Comparison of ENCODE assay signal across 8 cellular contexts in the genomic region with DNA sequence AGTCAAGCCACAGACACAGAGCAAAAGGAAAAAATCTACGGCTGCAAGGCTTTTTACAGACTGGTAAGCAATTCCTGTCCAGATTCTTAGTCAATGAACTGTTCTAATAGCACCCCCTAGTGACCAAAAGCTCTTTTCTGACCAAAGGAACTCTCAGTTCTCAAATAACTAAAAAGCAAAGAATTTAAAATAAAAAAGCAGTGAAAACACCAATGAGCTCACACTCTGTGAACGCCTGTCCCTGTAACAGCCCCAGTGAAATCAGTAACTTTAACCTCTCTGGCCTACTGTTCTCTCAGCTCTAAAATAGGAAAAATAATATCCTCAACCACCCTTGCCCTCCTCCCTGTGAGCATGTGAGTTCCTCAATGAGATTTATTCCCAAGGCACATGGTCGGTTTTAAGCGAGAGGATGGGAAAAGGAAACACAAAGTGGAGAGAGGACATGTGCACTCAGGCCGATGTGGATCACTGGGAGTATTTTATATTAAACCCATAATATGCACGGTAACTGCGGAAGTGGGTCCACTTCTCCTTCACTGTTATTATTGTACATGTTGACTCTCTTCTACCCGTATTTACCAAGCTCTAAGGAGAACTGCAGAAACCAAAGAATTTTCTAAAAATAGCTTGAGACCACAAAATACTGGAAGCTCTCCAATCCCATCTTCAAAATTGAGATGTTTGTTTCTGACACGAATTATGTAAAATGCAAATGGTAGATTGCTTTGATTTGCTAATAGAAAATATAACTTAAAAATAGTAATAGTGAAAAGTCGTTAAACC.
DNase-seq lines count a peak whose midpoint lies in the region; ATAC-seq, FAIRE-seq and TF ChIP-seq lines count a peak whose summit lies in the region.

No MANE protein-coding gene starts in this region.

- intact Hi-C loops in activated CD4-positive, alpha-beta T cell treated with anti-CD3 and anti-CD28 coated beads for 36 hours (cut with DNase I, micrococcal nuclease) = loop anchor here (2.0 to 10.0 kb wide), 6 partner anchors 152 to 1580 kb away; partner anchors contain the start of gene B3GALT1 (in 1 of the 2)

- no peaks in the 10 kb centered on the region for H4K20me1 ChIP-seq in osteoblast (ENCODE audit: insufficient read depth, low read length)

- no peaks in the 10 kb centered on the region for H3K27me3 ChIP-seq in osteoblast (ENCODE audit: insufficient read depth, low read length)

- no peaks in the 10 kb centered on the region for H3K79me2 ChIP-seq in osteoblast (ENCODE audit: insufficient read depth, low read length)

- peak overlapping the region; percentile 30 for H2AFZ ChIP-seq in osteoblast (ENCODE audit: low read length)

- H3K4me1 ChIP-seq in A549 (no peaks in the 10 kb centered on the region), osteoblast (ENCODE audit: insufficient read depth, low read length) (peaks cover 8% of the 10 kb centered on the region)

- 68% methylated on average over 10 of the region's 10 CpGs for WGBS in A549 (ENCODE audit: missing lambda C conversion rate)

- no peak overlapping the region for H3K27ac ChIP-seq in A549
- peak overlapping the region; percentile 47 for H3K27ac ChIP-seq in osteoblast (ENCODE audit: low read depth, low read length)

- no peak overlapping the region for H3K4me3 ChIP-seq in A549
- no peak overlapping the region for H3K4me3 ChIP-seq in fibroblast of mammary gland (ENCODE audit: control insufficient read depth, low read depth, low read length)
- no peak overlapping the region for H3K4me3 ChIP-seq in osteoblast (ENCODE audit: insufficient read depth, low read length)

- ATAC-seq in A549 = peak; percentile 76 to 91; a peak in 4 of 6 replicates
- ATAC-seq in activated CD4-positive, alpha-beta T cell treated with anti-CD3 and anti-CD28 coated beads for 36 hours = no peak

- peak; percentile 74 for TF ChIP-seq CTCF in A549 (IDR thresholded peaks at IDR 0.05)
- peak; percentile 87 for TF ChIP-seq CTCF in HFFc6 (IDR thresholded peaks at IDR 0.05)
- peak; percentile 68 for TF ChIP-seq CTCF in fibroblast of mammary gland (conservative IDR thresholded peaks at IDR 0.05; ENCODE audit: control insufficient read depth, insufficient read depth, low read depth, low read length)
- TF ChIP-seq CTCF in osteoblast (IDR thresholded peaks at IDR 0.05; ENCODE audit: extremely low read depth, low read depth, low read length) = peak; percentile 80

- peaks cover 15% of the 10 kb centered on the region for H3K36me3 ChIP-seq in osteoblast (ENCODE audit: insufficient read depth, low read length)

- TF ChIP-seq EP300 in A549 (IDR thresholded peaks at IDR 0.05) = no peak

- TF ChIP-seq POLR2A in A549 (IDR thresholded peaks at IDR 0.05; ENCODE audit: low read length) = no peak

- TF ChIP-seq RAD21 in A549 (conservative IDR thresholded peaks at IDR 0.05 in 1 of 2, IDR thresholded peaks at IDR 0.05 in 1 of 2) = peak; percentile 69 to 74

- no peak for FAIRE-seq in A549 (lab: Jason Lieb, UNC)

- H3K9me3 Mint-ChIP-seq in HFFc6 = no peaks in the 10 kb centered on the region
- no peaks in the 10 kb centered on the region for H3K9me3 Mint-ChIP-seq in activated CD4-positive, alpha-beta T cell treated with anti-CD3 and anti-CD28 coated beads for 36 hours (ENCODE audit: low read depth)

- no peak overlapping the region for H3K27ac Mint-ChIP-seq in HFFc6
- H3K27ac Mint-ChIP-seq in activated CD4-positive, alpha-beta T cell treated with anti-CD3 and anti-CD28 coated beads for 36 hours = no peak overlapping the region

- CTCF ChIA-PET in A549 (lab: Yijun Ruan, JAX) = interaction anchor here (0.6 to 3.3 kb wide), 38 partner anchors 9 to 1581 kb away, joined by 3 to 37 read pairs (median 4); no protein-coding TSS in a partner anchor
- CTCF ChIA-PET in activated CD4-positive, alpha-beta T cell treated with anti-CD3 and anti-CD28 coated beads for 36 hours (lab: Charles Lee) = interaction anchor here (0.7 to 5.9 kb wide), 41 partner anchors 10 to 1579 kb away, joined by 3 to 54 read pairs (median 4); no protein-coding TSS in a partner anchor

- H3K4me2 ChIP-seq in A549 = no peak overlapping the region
- peak overlapping the region; percentile 10 for H3K4me2 ChIP-seq in osteoblast (ENCODE audit: insufficient read depth, low read length)

- POLR2A ChIA-PET in A549 (lab: Yijun Ruan, JAX) = no interaction called here
- POLR2A ChIA-PET in activated CD4-positive, alpha-beta T cell treated with anti-CD3 and anti-CD28 coated beads for 36 hours (lab: Charles Lee) = interaction anchor here (0.5 to 0.6 kb wide), 2 partner anchors 362 to 579 kb away, joined by 3 to 6 read pairs; no protein-coding TSS in a partner anchor

- H3K36me3 Mint-ChIP-seq in HFFc6 (ENCODE audit: low read depth) = peaks cover 5% of the 10 kb centered on the region; the same call in 1 of the 2 replicates
- peaks cover 15% of the 10 kb centered on the region for H3K36me3 Mint-ChIP-seq in activated CD4-positive, alpha-beta T cell treated with anti-CD3 and anti-CD28 coated beads for 36 hours (ENCODE audit: low read depth)

- no peaks in the 10 kb centered on the region for H3K9me3 ChIP-seq in A549
- no peaks in the 10 kb centered on the region for H3K9me3 ChIP-seq in osteoblast (ENCODE audit: low read depth, low read length)

- H3K4me3 Mint-ChIP-seq in HFFc6 = no peak overlapping the region
- no peak overlapping the region for H3K4me3 Mint-ChIP-seq in activated CD4-positive, alpha-beta T cell treated with anti-CD3 and anti-CD28 coated beads for 36 hours

- DNase-seq in A549 (ENCODE audit: low read depth in 1 of 2, low spot score in 1 of 2) = peak; percentile 4 to 64
- peak; percentile 56 for DNase-seq in GM03348 (ENCODE audit: low spot score)
- DNase-seq in HFFc6 = peak; percentile 79
- DNase-seq in NCI-H1092 treated with DMSO at 0.1 percent for 48 hours (lab: John Stamatoyannopoulos, UW) = peak; percentile 19
- peak; percentile 5 to 56 for DNase-seq in SW 1271 (lab: John Stamatoyannopoulos, UW)
- DNase-seq in fibroblast of mammary gland (ENCODE audit: low read depth) = peak; percentile 78
- no peak for DNase-seq in osteoblast (ENCODE audit: insufficient read length, low spot score, missing footprints)
- no peak for DNase-seq in activated CD4-positive, alpha-beta T cell treated with anti-CD3 and anti-CD28 coated beads for 36 hours

- no peaks in the 10 kb centered on the region for H3K4me1 Mint-ChIP-seq in HFFc6 (ENCODE audit: low read depth)
- H3K4me1 Mint-ChIP-seq in activated CD4-positive, alpha-beta T cell treated with anti-CD3 and anti-CD28 coated beads for 36 hours = no peaks in the 10 kb centered on the region

- no peaks in the 10 kb centered on the region for H3K27me3 Mint-ChIP-seq in HFFc6 (ENCODE audit: insufficient read depth)
- no peaks in the 10 kb centered on the region for H3K27me3 Mint-ChIP-seq in activated CD4-positive, alpha-beta T cell treated with anti-CD3 and anti-CD28 coated beads for 36 hours

TF ChIP-seq in A549, 52 proteins besides CTCF, POLR2A, EP300 and RAD21:
- TF ChIP-seq TP53 (CRISPR knock-in tag; IDR thresholded peaks at IDR 0.05) (no peak), SMC3 (IDR thresholded peaks at IDR 0.05) (peak; percentile 58)
TF ChIP-seq in A549: peak in this region for 1.

Comparison
In these comparisons a context has a peak if more than half of its experiments do, and no peak if none do; other contexts are left out.
1. DNase-seq: peak in A549 (2 of 2), GM03348 (single experiment), HFFc6 (single experiment), NCI-H1092 treated with DMSO at 0.1 percent for 48 hours (single experiment), SW 1271 (2 of 2) and fibroblast of mammary gland (single experiment); none in osteoblast (single experiment) and activated CD4-positive, alpha-beta T cell treated with anti-CD3 and anti-CD28 coated beads for 36 hours (single experiment).
2. Peak in every context shown above with its lines, with median percentiles within 50 percentile points of each other: CTCF ChIP-seq.